ENCODE assay signal across 1 cellular context in the genomic region with DNA sequence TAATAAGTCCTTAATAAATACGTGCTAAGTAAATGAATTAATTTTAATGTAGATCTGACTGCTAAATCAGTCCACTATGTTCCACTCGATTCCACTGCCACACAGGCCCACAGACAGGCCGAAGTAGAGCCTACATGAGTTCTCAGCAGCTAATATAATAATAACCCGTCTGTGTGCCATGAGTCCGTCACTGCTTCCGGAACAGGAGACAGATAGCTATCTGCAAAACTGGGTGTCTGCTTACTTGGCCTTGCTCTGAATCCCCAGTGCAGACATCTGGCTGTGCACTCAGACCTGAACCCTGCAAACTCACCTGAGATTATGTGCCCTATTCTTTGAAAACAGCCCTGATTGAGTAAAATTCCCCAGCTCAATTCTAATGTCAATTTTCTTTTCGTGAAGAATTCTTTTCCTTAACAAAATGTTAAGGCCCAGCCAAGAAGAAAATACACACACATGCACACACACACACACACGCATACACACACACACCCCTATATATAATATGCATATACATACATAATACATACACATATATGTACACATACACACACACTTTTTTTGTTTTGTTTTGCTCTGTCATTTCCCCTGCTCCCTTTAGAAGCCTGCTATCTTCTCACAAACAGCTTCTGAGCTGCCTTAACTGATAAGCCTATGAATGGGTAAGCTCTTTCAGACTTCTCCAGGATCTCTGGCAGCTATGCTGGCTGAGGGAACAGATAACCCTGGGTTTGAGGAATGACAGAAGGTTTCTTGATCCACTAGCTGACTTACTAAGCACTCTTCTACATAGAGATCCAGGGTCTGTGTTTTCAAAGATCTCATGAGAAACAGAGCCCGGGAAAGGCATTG.
A peak's percentile ranks its signal among the peaks of the same experiment; 100 is the strongest.
TF ChIP-seq lines count a peak whose summit lies in the region.

No MANE protein-coding gene starts in this region.

TF ChIP-seq in K562, 482 proteins besides CTCF, POLR2A, EP300 and RAD21 (continued from another document):
- TF ChIP-seq, protein P1, sequence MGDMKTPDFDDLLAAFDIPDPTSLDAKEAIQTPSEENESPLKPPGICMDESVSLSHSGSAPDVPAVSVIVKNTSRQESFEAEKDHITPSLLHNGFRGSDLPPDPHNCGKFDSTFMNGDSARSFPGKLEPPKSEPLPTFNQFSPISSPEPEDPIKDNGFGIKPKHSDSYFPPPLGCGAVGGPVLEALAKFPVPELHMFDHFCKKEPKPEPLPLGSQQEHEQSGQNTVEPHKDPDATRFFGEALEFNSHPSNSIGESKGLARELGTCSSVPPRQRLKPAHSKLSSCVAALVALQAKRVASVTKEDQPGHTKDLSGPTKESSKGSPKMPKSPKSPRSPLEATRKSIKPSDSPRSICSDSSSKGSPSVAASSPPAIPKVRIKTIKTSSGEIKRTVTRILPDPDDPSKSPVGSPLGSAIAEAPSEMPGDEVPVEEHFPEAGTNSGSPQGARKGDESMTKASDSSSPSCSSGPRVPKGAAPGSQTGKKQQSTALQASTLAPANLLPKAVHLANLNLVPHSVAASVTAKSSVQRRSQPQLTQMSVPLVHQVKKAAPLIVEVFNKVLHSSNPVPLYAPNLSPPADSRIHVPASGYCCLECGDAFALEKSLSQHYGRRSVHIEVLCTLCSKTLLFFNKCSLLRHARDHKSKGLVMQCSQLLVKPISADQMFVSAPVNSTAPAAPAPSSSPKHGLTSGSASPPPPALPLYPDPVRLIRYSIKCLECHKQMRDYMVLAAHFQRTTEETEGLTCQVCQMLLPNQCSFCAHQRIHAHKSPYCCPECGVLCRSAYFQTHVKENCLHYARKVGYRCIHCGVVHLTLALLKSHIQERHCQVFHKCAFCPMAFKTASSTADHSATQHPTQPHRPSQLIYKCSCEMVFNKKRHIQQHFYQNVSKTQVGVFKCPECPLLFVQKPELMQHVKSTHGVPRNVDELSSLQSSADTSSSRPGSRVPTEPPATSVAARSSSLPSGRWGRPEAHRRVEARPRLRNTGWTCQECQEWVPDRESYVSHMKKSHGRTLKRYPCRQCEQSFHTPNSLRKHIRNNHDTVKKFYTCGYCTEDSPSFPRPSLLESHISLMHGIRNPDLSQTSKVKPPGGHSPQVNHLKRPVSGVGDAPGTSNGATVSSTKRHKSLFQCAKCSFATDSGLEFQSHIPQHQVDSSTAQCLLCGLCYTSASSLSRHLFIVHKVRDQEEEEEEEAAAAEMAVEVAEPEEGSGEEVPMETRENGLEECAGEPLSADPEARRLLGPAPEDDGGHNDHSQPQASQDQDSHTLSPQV (IDR thresholded peaks at IDR 0.05) = peak; percentile 70; the same call in 1 of the 2 replicates
- TF ChIP-seq, protein P2, sequence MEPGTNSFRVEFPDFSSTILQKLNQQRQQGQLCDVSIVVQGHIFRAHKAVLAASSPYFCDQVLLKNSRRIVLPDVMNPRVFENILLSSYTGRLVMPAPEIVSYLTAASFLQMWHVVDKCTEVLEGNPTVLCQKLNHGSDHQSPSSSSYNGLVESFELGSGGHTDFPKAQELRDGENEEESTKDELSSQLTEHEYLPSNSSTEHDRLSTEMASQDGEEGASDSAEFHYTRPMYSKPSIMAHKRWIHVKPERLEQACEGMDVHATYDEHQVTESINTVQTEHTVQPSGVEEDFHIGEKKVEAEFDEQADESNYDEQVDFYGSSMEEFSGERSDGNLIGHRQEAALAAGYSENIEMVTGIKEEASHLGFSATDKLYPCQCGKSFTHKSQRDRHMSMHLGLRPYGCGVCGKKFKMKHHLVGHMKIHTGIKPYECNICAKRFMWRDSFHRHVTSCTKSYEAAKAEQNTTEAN (CRISPR knock-in tag; IDR thresholded peaks at IDR 0.05) = no peak
- TF ChIP-seq JUN (IDR thresholded peaks at IDR 0.05; ENCODE audit: borderline replicate concordance, low read depth, low read length) (peak; percentile 17; the same call in 1 of the 2 replicates), JUN (CRISPR knock-in tag; IDR thresholded peaks at IDR 0.05; ENCODE audit: borderline replicate concordance) (no peak), KLF16 (IDR thresholded peaks at IDR 0.05) (peak; percentile 98), HDGF (IDR thresholded peaks at IDR 0.05) (no peak), POLR2AphosphoS5 (IDR thresholded peaks at IDR 0.05; ENCODE audit: control insufficient read depth, insufficient read depth, low read depth, low read length) (peak; percentile 99), ATF7 (IDR thresholded peaks at IDR 0.05) (peak; percentile 46; the same call in 1 of the 2 replicates), SOX6 (IDR thresholded peaks at IDR 0.05) (peak; percentile 96), HDAC2 (IDR thresholded peaks at IDR 0.05) (peak; percentile 32; the same call in 1 of the 2 replicates), PYGO2 (tag; IDR thresholded peaks at IDR 0.05) (peak; percentile 73; the same call in 1 of the 2 replicates), PHTF2 (CRISPR knock-in tag; IDR thresholded peaks at IDR 0.05) (no peak), NCOA2 (IDR thresholded peaks at IDR 0.05; ENCODE audit: partially characterized antibody in 2 of 2) (peak; percentile 65 to 76), ZNF644 (tag; IDR thresholded peaks at IDR 0.05; ENCODE audit: low read depth) (peak; percentile 96), PHB2 (IDR thresholded peaks at IDR 0.05; ENCODE audit: low read depth) (peak; percentile 95), NR2C2 (CRISPR knock-in tag; IDR thresholded peaks at IDR 0.05) (no peak), NR2C2 (tag; IDR thresholded peaks at IDR 0.05) (peak; percentile 29), NFE2 (IDR thresholded peaks at IDR 0.05; ENCODE audit: low read depth) (peak; percentile 91), SMARCA5 (IDR thresholded peaks at IDR 0.05) (peak; percentile 82), CREM (IDR thresholded peaks at IDR 0.05; ENCODE audit: low read depth) (peak; percentile 62), L3MBTL2 (IDR thresholded peaks at IDR 0.05) (peak; percentile 31)
- TF ChIP-seq, protein P3, sequence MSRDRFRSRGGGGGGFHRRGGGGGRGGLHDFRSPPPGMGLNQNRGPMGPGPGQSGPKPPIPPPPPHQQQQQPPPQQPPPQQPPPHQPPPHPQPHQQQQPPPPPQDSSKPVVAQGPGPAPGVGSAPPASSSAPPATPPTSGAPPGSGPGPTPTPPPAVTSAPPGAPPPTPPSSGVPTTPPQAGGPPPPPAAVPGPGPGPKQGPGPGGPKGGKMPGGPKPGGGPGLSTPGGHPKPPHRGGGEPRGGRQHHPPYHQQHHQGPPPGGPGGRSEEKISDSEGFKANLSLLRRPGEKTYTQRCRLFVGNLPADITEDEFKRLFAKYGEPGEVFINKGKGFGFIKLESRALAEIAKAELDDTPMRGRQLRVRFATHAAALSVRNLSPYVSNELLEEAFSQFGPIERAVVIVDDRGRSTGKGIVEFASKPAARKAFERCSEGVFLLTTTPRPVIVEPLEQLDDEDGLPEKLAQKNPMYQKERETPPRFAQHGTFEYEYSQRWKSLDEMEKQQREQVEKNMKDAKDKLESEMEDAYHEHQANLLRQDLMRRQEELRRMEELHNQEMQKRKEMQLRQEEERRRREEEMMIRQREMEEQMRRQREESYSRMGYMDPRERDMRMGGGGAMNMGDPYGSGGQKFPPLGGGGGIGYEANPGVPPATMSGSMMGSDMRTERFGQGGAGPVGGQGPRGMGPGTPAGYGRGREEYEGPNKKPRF (IDR thresholded peaks at IDR 0.05; ENCODE audit: low read depth, low read length) = no peak
- TF ChIP-seq, protein P4, sequence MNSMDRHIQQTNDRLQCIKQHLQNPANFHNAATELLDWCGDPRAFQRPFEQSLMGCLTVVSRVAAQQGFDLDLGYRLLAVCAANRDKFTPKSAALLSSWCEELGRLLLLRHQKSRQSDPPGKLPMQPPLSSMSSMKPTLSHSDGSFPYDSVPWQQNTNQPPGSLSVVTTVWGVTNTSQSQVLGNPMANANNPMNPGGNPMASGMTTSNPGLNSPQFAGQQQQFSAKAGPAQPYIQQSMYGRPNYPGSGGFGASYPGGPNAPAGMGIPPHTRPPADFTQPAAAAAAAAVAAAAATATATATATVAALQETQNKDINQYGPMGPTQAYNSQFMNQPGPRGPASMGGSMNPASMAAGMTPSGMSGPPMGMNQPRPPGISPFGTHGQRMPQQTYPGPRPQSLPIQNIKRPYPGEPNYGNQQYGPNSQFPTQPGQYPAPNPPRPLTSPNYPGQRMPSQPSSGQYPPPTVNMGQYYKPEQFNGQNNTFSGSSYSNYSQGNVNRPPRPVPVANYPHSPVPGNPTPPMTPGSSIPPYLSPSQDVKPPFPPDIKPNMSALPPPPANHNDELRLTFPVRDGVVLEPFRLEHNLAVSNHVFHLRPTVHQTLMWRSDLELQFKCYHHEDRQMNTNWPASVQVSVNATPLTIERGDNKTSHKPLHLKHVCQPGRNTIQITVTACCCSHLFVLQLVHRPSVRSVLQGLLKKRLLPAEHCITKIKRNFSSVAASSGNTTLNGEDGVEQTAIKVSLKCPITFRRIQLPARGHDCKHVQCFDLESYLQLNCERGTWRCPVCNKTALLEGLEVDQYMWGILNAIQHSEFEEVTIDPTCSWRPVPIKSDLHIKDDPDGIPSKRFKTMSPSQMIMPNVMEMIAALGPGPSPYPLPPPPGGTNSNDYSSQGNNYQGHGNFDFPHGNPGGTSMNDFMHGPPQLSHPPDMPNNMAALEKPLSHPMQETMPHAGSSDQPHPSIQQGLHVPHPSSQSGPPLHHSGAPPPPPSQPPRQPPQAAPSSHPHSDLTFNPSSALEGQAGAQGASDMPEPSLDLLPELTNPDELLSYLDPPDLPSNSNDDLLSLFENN (IDR thresholded peaks at IDR 0.05; ENCODE audit: low read depth in 2 of 2, low read length in 2 of 2) = peak in 1 of 2 experiments; percentile 97; a peak in 2 of 4 replicates
- TF ChIP-seq, protein P5, sequence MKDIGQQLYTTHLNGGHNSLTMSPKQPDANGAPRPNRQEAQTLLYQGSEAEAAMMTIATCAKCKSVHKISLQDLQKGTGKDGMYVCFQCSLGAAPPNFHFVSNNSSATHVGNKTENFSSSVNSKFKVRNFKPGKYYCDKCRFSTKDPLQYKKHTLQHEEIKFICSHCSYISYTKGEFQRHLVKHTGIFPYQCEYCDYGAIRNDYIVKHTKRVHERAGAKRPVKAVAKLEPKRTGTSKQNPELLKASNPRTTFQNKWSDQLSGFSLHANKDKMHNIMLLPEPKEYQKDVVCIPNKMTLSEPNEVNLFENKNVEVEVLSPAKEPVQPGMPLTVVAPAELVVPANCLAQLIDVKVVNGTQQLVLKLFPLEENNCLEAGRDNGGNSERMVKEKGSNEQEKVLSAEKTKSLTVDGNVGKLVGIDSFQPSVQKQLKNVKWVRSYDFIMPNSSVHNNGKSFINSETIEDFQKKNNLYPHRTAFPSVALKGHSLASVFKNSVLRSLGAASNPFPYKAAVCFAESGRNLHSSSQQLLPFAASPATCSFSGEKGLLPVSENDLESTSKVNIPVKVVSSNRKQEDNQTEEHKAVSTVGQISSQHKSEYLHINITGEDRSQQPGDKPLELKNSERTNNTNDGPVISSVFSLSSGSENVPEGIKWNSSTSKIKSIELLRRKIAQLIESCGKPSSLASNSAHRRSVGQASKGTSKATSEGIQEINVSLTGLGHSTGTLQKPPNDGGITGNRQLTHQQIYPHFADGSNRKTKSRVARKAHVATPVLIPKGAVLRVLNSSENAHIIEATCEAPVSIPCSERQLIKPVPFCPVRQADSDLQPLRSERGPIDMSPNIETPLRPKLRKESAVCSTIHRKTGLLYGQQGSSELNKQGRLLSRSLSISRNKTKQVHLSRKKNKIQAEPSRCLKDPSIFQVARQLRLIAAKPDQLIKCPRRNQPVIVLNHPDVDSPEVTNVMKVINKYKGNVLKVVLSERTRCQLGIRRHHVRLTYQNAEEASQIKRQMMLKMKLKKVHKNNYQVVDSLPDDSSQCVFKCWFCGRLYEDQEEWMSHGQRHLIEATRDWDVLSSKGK (CRISPR knock-in tag; IDR thresholded peaks at IDR 0.05) = no peak
- TF ChIP-seq, protein P6, sequence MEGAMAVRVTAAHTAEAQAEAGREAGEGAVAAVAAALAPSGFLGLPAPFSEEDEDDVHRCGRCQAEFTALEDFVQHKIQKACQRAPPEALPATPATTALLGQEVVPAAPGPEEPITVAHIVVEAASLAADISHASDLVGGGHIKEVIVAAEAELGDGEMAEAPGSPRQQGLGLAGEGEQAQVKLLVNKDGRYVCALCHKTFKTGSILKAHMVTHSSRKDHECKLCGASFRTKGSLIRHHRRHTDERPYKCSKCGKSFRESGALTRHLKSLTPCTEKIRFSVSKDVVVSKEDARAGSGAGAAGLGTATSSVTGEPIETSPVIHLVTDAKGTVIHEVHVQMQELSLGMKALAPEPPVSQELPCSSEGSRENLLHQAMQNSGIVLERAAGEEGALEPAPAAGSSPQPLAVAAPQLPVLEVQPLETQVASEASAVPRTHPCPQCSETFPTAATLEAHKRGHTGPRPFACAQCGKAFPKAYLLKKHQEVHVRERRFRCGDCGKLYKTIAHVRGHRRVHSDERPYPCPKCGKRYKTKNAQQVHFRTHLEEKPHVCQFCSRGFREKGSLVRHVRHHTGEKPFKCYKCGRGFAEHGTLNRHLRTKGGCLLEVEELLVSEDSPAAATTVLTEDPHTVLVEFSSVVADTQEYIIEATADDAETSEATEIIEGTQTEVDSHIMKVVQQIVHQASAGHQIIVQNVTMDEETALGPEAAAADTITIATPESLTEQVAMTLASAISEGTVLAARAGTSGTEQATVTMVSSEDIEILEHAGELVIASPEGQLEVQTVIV (CRISPR knock-in tag; IDR thresholded peaks at IDR 0.05; ENCODE audit: borderline replicate concordance) = no peak
- TF ChIP-seq, protein P7, sequence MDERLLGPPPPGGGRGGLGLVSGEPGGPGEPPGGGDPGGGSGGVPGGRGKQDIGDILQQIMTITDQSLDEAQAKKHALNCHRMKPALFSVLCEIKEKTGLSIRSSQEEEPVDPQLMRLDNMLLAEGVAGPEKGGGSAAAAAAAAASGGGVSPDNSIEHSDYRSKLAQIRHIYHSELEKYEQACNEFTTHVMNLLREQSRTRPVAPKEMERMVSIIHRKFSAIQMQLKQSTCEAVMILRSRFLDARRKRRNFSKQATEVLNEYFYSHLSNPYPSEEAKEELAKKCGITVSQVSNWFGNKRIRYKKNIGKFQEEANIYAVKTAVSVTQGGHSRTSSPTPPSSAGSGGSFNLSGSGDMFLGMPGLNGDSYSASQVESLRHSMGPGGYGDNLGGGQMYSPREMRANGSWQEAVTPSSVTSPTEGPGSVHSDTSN (CRISPR knock-in tag; IDR thresholded peaks at IDR 0.05; ENCODE audit: low read depth) = no peak
- TF ChIP-seq, protein P7 (tag; conservative IDR thresholded peaks at IDR 0.05; ENCODE audit: low read depth) = peak; percentile 70
